In the genomic region with DNA sequence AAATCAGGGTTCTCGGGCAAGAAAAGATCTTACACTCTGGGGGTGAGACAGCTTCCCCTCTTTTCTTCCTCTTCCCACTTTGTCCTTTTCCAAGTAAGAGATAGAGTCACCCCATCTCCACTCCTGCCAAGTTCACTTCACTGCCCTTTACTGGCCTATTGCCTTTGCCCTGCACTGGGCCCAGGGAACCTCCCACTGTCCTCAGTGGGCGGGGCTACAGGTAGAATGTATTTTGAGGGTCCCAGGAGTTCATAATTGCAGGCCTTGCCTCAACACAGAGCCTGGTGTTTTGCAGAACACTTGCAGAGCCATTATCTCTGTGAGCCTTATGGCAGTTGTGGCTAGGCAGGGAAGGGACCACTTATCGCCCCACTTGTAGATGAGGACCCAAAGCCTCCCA, we compare ENCODE assay signal across 14 cellular contexts. TPM values are rescaled to one million over a fixed set of nuclear protein-coding genes. Genes with fewer than 3 reads are reported as not detected.
DNase-seq lines count a peak whose midpoint lies in the region; ATAC-seq and TF ChIP-seq lines count a peak whose summit lies in the region.
"Had no signal": no experiment of that assay in that cellular context is flagged by ENCODE, and none has a peak within 500 bp of the region (broad histone marks: within the 10 kb centered on the region; RNA-seq: fewer than 3 reads in every experiment).

No MANE protein-coding gene starts in this region.

- H3K27me3 Mint-ChIP-seq in T-helper 17 cell: no peaks in the 10 kb centered on the region
- H3K27me3 Mint-ChIP-seq in endodermal cell (ENCODE audit: insufficient read depth): no peaks in the 10 kb centered on the region
- no peaks in the 10 kb centered on the region for H3K27me3 Mint-ChIP-seq in stimulated activated memory B cell treated with anti-CD40 and anti-IgM and Interleukin-4, amounts not matched to agents 10 μg/mL and 1 μg/mL and 100 μg/mL, for 72 hours

- no peak overlapping the region for H3K27ac ChIP-seq in endodermal cell (ENCODE audit: low read depth, low read length)
- H3K27ac ChIP-seq: SJSA1 had no signal

- peak; percentile 52 for DNase-seq in activated CD8-positive, alpha-beta memory T cell treated with anti-CD3 and anti-CD28 coated beads, Interleukin-2, amount 50 U/mL, for 48 hours
- DNase-seq in activated CD8-positive, alpha-beta memory T cell treated with anti-CD3 and anti-CD28 coated beads, Interleukin-2, amount 50 U/mL, for 4 hours: no peak
- DNase-seq in T-helper 17 cell: no peak
- DNase-seq in endodermal cell: peak; percentile 42
- no peak for DNase-seq in pons (ENCODE audit: low spot score)
- no peak for DNase-seq in NCI-H2081 (lab: John Stamatoyannopoulos, UW)
- no peak for DNase-seq in NK-92 (lab: John Stamatoyannopoulos, UW; ENCODE audit: unreplicated experiment)
- DNase-seq: H9, NCI-H446, retina had no signal

- H3K36me3 Mint-ChIP-seq in T-helper 17 cell (ENCODE audit: low read depth) (peaks cover 4% of the 10 kb centered on the region), endodermal cell (ENCODE audit: low read depth) (peaks cover 13% of the 10 kb centered on the region)
- peaks cover 15% of the 10 kb centered on the region for H3K36me3 Mint-ChIP-seq in stimulated activated memory B cell treated with anti-CD40 and anti-IgM and Interleukin-4, amounts not matched to agents 10 μg/mL and 1 μg/mL and 100 μg/mL, for 72 hours

- no peak for ATAC-seq in T-helper 17 cell
- no peak for ATAC-seq in stimulated activated memory B cell treated with anti-CD40 and anti-IgM and Interleukin-4, amounts not matched to agents 10 μg/mL and 1 μg/mL and 100 μg/mL, for 72 hours
- ATAC-seq: gastroesophageal sphincter had no signal

- H3K4me3 Mint-ChIP-seq in T-helper 17 cell (peak overlapping the region; percentile 99), endodermal cell (no peak overlapping the region)
- peak overlapping the region; percentile 9 for H3K4me3 Mint-ChIP-seq in stimulated activated memory B cell treated with anti-CD40 and anti-IgM and Interleukin-4, amounts not matched to agents 10 μg/mL and 1 μg/mL and 100 μg/mL, for 72 hours

- WGBS in endodermal cell (ENCODE audit: insufficient coverage in 1 of 2, insufficient read length in 1 of 2), 2 experiments: 92 to 95% methylated on average over 2 to 3 of the region's 3 CpGs

- peaks cover 7% of the 10 kb centered on the region for H3K4me1 ChIP-seq in endodermal cell (ENCODE audit: control insufficient read depth, insufficient read depth, low read length)

- H3K27ac Mint-ChIP-seq in T-helper 17 cell (peak overlapping the region; percentile 98), endodermal cell (no peak overlapping the region)
- peak overlapping the region; percentile 89 for H3K27ac Mint-ChIP-seq in stimulated activated memory B cell treated with anti-CD40 and anti-IgM and Interleukin-4, amounts not matched to agents 10 μg/mL and 1 μg/mL and 100 μg/mL, for 72 hours

- no peak overlapping the region for H3K4me3 ChIP-seq in endodermal cell (ENCODE audit: low read length)
- H3K4me3 ChIP-seq: lung, SJSA1 had no signal

- peaks cover 55% of the 10 kb centered on the region for H3K4me1 Mint-ChIP-seq in T-helper 17 cell
- H3K4me1 Mint-ChIP-seq in endodermal cell: peaks cover 18% of the 10 kb centered on the region
- H3K4me1 Mint-ChIP-seq in stimulated activated memory B cell treated with anti-CD40 and anti-IgM and Interleukin-4, amounts not matched to agents 10 μg/mL and 1 μg/mL and 100 μg/mL, for 72 hours: peaks cover 80% of the 10 kb centered on the region

- H3K36me3 ChIP-seq in endodermal cell (ENCODE audit: control insufficient read depth, insufficient read depth, low read length): peaks cover 1% of the 10 kb centered on the region

- TF ChIP-seq CTCF in endodermal cell (conservative IDR thresholded peaks at IDR 0.05): no peak

- H3K9me3 Mint-ChIP-seq in endodermal cell: no peaks in the 10 kb centered on the region
- H3K9me3 Mint-ChIP-seq in stimulated activated memory B cell treated with anti-CD40 and anti-IgM and Interleukin-4, amounts not matched to agents 10 μg/mL and 1 μg/mL and 100 μg/mL, for 72 hours: no peaks in the 10 kb centered on the region
- H3K9me3 Mint-ChIP-seq: H9 had no signal

- no peaks in the 10 kb centered on the region for H3K27me3 ChIP-seq in endodermal cell (ENCODE audit: control insufficient read depth, insufficient read depth, low read length, poor library complexity, severe bottlenecking)
- H3K27me3 ChIP-seq: gastroesophageal sphincter, SJSA1 had no signal

- H3K9ac ChIP-seq in endodermal cell (ENCODE audit: extremely low read depth, low read length, poor library complexity, severe bottlenecking): no peak overlapping the region

- H3K9me3 ChIP-seq in T-helper 17 cell (ENCODE audit: control insufficient read depth, low read length, poor library complexity, severe bottlenecking): no peaks in the 10 kb centered on the region
- no peaks in the 10 kb centered on the region for H3K9me3 ChIP-seq in endodermal cell (ENCODE audit: control insufficient read depth, low read length)
- H3K9me3 ChIP-seq: gastroesophageal sphincter, SJSA1 had no signal

RNA-seq across cellular contexts. Expression of gene AMPD2, which starts 3.3 kb away (rescaled TPM):
- total RNA-seq in T-helper 17 cell: 100 to 1,000 TPM; 471 to 552 TPM
- 10 to 100 TPM; 55.7 to 69.3 TPM for total RNA-seq in endodermal cell
- polyA plus RNA-seq in endodermal cell (2013, experiment 1 of 2): 68.6 TPM
- 68.8 TPM for polyA plus RNA-seq in endodermal cell (2013, experiment 2 of 2)

RNA-seq across cellular contexts. Expression of gene GNAT2, which starts 3.5 kb away (rescaled TPM):
- total RNA-seq in T-helper 17 cell (not detected), endodermal cell (not detected)
- not detected for polyA plus RNA-seq in endodermal cell (2013, experiment 1 of 2)
- not detected for polyA plus RNA-seq in endodermal cell (2013, experiment 2 of 2)
- total RNA-seq: gastroesophageal sphincter, lung had no signal

RNA-seq across cellular contexts. Expression of gene GSTM4, which starts 33.0 kb away (rescaled TPM):
- 10 to 100 TPM; 17.0 to 18.0 TPM for total RNA-seq in T-helper 17 cell
- 10 to 100 TPM; 20.1 to 28.5 TPM for total RNA-seq in endodermal cell
- 21.7 TPM for polyA plus RNA-seq in endodermal cell (2013, experiment 1 of 2)
- 16.9 TPM for polyA plus RNA-seq in endodermal cell (2013, experiment 2 of 2)

RNA-seq across cellular contexts. Expression of gene GSTM2, which starts 45.0 kb away (rescaled TPM):
- 100 to 1,000 TPM in 1 of 2 donors, 10 to 100 TPM in 1; 44.0 to 117 TPM for total RNA-seq in T-helper 17 cell
- total RNA-seq in endodermal cell: 10 to 100 TPM; 18.4 to 30.3 TPM
- 68.2 TPM for polyA plus RNA-seq in endodermal cell (2013, experiment 1 of 2)
- 52.4 TPM for polyA plus RNA-seq in endodermal cell (2013, experiment 2 of 2)

Comparison
In these comparisons a context has a peak if more than half of its experiments do, and no peak if none do; other contexts are left out.
1. DNase-seq: peak in activated CD8-positive, alpha-beta memory T cell treated with anti-CD3 and anti-CD28 coated beads, Interleukin-2, amount 50 U/mL, for 48 hours (single experiment) and endodermal cell (single experiment); none in activated CD8-positive, alpha-beta memory T cell treated with anti-CD3 and anti-CD28 coated beads, Interleukin-2, amount 50 U/mL, for 4 hours (single experiment), T-helper 17 cell (0 of 3), pons (single experiment), NCI-H2081 (0 of 2) and NK-92 (single experiment).
2. RNA of gene AMPD2, which starts 3.3 kb away (total RNA-seq): 471 to 552 TPM in T-helper 17 cell; 55.7 to 69.3 TPM in endodermal cell; every median in the first group is over 4 times any median in the second.